ENCODE assay signal across 1 cellular context in the genomic region with DNA sequence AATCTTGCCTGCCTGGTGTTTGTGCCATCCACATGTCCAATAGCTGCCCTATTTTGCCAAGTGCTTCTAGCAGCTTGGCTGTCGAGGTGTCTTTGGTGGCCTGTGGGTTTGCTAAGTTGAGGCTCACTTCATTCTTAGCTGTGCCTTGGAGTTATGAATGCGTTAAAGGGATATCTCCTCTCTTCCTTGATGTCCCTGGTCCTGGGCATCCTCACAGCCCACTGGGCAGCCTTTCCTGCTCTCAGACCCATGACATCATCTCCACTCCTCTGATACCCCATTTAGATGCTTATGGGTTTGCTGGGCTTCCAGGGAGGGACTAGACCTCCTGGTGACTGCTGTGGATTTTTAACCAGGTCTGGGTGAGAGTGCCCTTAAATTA.
TF ChIP-seq lines count a peak whose summit lies in the region.

No MANE protein-coding gene starts in this region.

TF ChIP-seq in HCT116, 20 proteins besides CTCF, POLR2A, EP300 and RAD21 (continued from another document):
- TF ChIP-seq, protein P1, sequence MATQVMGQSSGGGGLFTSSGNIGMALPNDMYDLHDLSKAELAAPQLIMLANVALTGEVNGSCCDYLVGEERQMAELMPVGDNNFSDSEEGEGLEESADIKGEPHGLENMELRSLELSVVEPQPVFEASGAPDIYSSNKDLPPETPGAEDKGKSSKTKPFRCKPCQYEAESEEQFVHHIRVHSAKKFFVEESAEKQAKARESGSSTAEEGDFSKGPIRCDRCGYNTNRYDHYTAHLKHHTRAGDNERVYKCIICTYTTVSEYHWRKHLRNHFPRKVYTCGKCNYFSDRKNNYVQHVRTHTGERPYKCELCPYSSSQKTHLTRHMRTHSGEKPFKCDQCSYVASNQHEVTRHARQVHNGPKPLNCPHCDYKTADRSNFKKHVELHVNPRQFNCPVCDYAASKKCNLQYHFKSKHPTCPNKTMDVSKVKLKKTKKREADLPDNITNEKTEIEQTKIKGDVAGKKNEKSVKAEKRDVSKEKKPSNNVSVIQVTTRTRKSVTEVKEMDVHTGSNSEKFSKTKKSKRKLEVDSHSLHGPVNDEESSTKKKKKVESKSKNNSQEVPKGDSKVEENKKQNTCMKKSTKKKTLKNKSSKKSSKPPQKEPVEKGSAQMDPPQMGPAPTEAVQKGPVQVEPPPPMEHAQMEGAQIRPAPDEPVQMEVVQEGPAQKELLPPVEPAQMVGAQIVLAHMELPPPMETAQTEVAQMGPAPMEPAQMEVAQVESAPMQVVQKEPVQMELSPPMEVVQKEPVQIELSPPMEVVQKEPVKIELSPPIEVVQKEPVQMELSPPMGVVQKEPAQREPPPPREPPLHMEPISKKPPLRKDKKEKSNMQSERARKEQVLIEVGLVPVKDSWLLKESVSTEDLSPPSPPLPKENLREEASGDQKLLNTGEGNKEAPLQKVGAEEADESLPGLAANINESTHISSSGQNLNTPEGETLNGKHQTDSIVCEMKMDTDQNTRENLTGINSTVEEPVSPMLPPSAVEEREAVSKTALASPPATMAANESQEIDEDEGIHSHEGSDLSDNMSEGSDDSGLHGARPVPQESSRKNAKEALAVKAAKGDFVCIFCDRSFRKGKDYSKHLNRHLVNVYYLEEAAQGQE (IDR thresholded peaks at IDR 0.05; ENCODE audit: low read depth) = no peak
- TF ChIP-seq EZH2 (IDR thresholded peaks at IDR 0.05) (no peak), TCF7L2 (IDR thresholded peaks at IDR 0.05; ENCODE audit: borderline replicate concordance, extremely low read depth, insufficient read depth, insufficient read length) (no peak), CEBPB (IDR thresholded peaks at IDR 0.05; ENCODE audit: low read depth) (no peak), YY1 (IDR thresholded peaks at IDR 0.05; ENCODE audit: extremely low read depth, insufficient replicate concordance, low read depth, low read length) (no peak), ZNF274 (IDR thresholded peaks at IDR 0.05; ENCODE audit: low read depth, low read length) (no peak)
